Comparison of ENCODE assay signal across 20 cellular contexts in the genomic region with DNA sequence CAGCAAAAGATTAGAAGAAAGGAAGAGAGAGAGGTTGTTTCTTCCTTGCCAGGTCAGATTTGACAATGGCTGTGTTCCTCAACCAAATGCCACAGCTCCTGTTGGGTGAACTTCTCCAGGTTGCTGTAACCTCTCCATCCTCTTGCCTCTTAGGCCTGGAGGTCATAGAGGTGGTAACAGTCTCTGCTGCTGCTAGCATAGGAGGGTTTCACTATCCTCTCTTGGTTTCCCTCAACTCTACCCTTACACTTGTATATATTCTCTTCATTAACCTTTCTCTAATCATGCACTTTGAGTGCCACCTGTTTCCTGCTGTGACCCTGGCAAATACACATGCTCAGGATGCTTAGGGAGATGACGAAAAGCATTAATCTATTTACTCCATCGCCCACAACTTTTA.
"Had no signal": no experiment of that assay in that cellular context is flagged by ENCODE, and none has a peak within 500 bp of the region (broad histone marks: within the 10 kb centered on the region; RNA-seq: fewer than 3 reads in every experiment).

No MANE protein-coding gene starts in this region.

- H3K4me3 ChIP-seq: coronary artery, esophagus squamous epithelium, gastrocnemius medialis, left lung, neural progenitor cell, upper lobe of left lung had no signal

- H3K36me3 ChIP-seq: esophagus squamous epithelium, gastrocnemius medialis, left lung, neural progenitor cell, upper lobe of left lung had no signal

- H3K9me3 ChIP-seq: esophagus squamous epithelium, gastrocnemius medialis, left lung, upper lobe of left lung had no signal

- ATAC-seq: gastrocnemius medialis; left lung; naive thymus-derived CD8-positive, alpha-beta T cell; sciatic nerve had no signal

- H3K4me1 ChIP-seq: esophagus squamous epithelium, upper lobe of left lung had no signal

- DNase-seq: activated CD4-positive, alpha-beta T cell treated with anti-CD3 and anti-CD28 coated beads for 1 hour; activated naive CD4-positive, alpha-beta T cell treated with Interleukin-2 at 50 U/mL for 16 hours; activated naive CD8-positive, alpha-beta T cell treated with anti-CD3 and anti-CD28 coated beads, Interleukin-2, amount 10 ng/mL, durations not matched to agents 7 days and 5 days; activated T-cell treated with anti-CD3 and anti-CD28 coated beads, Interleukin-2, amount 50 U/mL, for 1 hour; cerebellar nuclear complex; endodermal cell; esophagus squamous epithelium; gastrocnemius medialis; hippocampal formation; kidney glomerular epithelial cell; left lung; naive thymus-derived CD8-positive, alpha-beta T cell; small intestine; stimulated activated CD4-positive, alpha-beta T cell treated with anti-CD3 and anti-CD28 coated beads, Interleukin-2, amount 100 ng/mL, for 24 hours; stimulated activated naive B cell treated with anti-CD40 and anti-IgM and Interleukin-4, amounts not matched to agents 10 μg/mL and 1 μg/mL and 100 μg/mL, for 72 hours; T-helper 9 cell; upper lobe of left lung had no signal

- H3K27me3 ChIP-seq: esophagus squamous epithelium, gastrocnemius medialis, left lung, neural progenitor cell, upper lobe of left lung had no signal

- H3K27ac ChIP-seq: coronary artery, esophagus squamous epithelium, gastrocnemius medialis, neural progenitor cell had no signal

- FAIRE-seq: small intestine had no signal
